In genomic region chr3:182729903-182730674, GRCh38 we compare ENCODE assay signal across 10 cellular contexts.
DNase-seq lines count a peak whose midpoint lies in the region; ATAC-seq and TF ChIP-seq lines count a peak whose summit lies in the region.
"Had no signal": no experiment of that assay in that cellular context is flagged by ENCODE, and none has a peak within 500 bp of the region (broad histone marks: within the 10 kb centered on the region; RNA-seq: fewer than 3 reads in every experiment).

No MANE protein-coding gene starts in this region.

- H3K4me1 ChIP-seq in CD8-positive, alpha-beta memory T cell (ENCODE audit: insufficient read depth, low read length): no peaks in the 10 kb centered on the region

- H3K36me3 ChIP-seq in CD8-positive, alpha-beta memory T cell (ENCODE audit: insufficient read depth, low read length): no peaks in the 10 kb centered on the region

- no peak overlapping the region for H3K27ac Mint-ChIP-seq in activated CD8-positive, alpha-beta T cell treated with anti-CD3 and anti-CD28 coated beads, Interleukin-2, amount 10 ng/mL, durations not matched to agents 7 days and 5 days
- peak overlapping the region in 1 of 8 donors; percentile 34 for H3K27ac Mint-ChIP-seq in CD8-positive, alpha-beta memory T cell
- H3K27ac Mint-ChIP-seq: immature natural killer cell had no signal

- peaks cover 6% of the 10 kb centered on the region for H3K27me3 Mint-ChIP-seq in activated CD8-positive, alpha-beta T cell treated with anti-CD3 and anti-CD28 coated beads, Interleukin-2, amount 10 ng/mL, durations not matched to agents 7 days and 5 days (ENCODE audit: low read depth)
- H3K27me3 Mint-ChIP-seq in CD8-positive, alpha-beta memory T cell: peaks cover 14 to 38% of the 10 kb centered on the region in 2 donors

- in situ Hi-C loops in GM13977 (cut with MboI; ENCODE audit: low pct_unique_long_range_greater_than_20kb, low sequenced_read_pairs, unreplicated experiment): no loop called here

- no peaks in the 10 kb centered on the region for H3K9me3 ChIP-seq in CD8-positive, alpha-beta memory T cell (ENCODE audit: low read length)

- CTCF ChIA-PET in activated CD8-positive, alpha-beta T cell treated with anti-CD3 and anti-CD28 coated beads, Interleukin-2, amount 10 ng/mL, durations not matched to agents 7 days and 5 days (lab: Charles Lee): no interaction called here
- CTCF ChIA-PET in CD8-positive, alpha-beta memory T cell (lab: Charles Lee): interaction anchor here (1.3 kb wide), 1 partner anchor 16 kb away, joined by 4 read pairs; no protein-coding TSS in a partner anchor

- H3K4me3 ChIP-seq in CD8-positive, alpha-beta memory T cell (ENCODE audit: low read length): no peak overlapping the region

- H3K4me3 Mint-ChIP-seq in activated CD8-positive, alpha-beta T cell treated with anti-CD3 and anti-CD28 coated beads, Interleukin-2, amount 10 ng/mL, durations not matched to agents 7 days and 5 days: no peak overlapping the region
- no peak overlapping the region for H3K4me3 Mint-ChIP-seq in CD8-positive, alpha-beta memory T cell
- H3K4me3 Mint-ChIP-seq: immature natural killer cell had no signal

- no peaks in the 10 kb centered on the region for H3K27me3 ChIP-seq in CD8-positive, alpha-beta memory T cell (ENCODE audit: insufficient read depth, low read length, poor library complexity, severe bottlenecking)

- POLR2A ChIA-PET in activated CD8-positive, alpha-beta T cell treated with anti-CD3 and anti-CD28 coated beads, Interleukin-2, amount 10 ng/mL, durations not matched to agents 7 days and 5 days (lab: Charles Lee): no interaction called here
- POLR2A ChIA-PET in CD8-positive, alpha-beta memory T cell (lab: Charles Lee): no interaction called here

- peak; percentile 61 for ATAC-seq in GM19463 (IDR thresholded peaks at IDR 0.05; ENCODE audit: unreplicated experiment)
- peak; percentile 72 for ATAC-seq in HG03097 (IDR thresholded peaks at IDR 0.05; ENCODE audit: low FRiP score, unreplicated experiment)
- ATAC-seq in activated CD8-positive, alpha-beta T cell treated with anti-CD3 and anti-CD28 coated beads, Interleukin-2, amount 10 ng/mL, durations not matched to agents 7 days and 5 days: no peak

- no peak for TF ChIP-seq CTCF in GM13977 (IDR thresholded peaks at IDR 0.05; ENCODE audit: extremely low read depth, insufficient read depth, missing control alignments)

- H3K27ac ChIP-seq in CD8-positive, alpha-beta memory T cell (ENCODE audit: low read depth, low read length): no peak overlapping the region

- peaks cover 11% of the 10 kb centered on the region for H3K4me1 Mint-ChIP-seq in activated CD8-positive, alpha-beta T cell treated with anti-CD3 and anti-CD28 coated beads, Interleukin-2, amount 10 ng/mL, durations not matched to agents 7 days and 5 days (ENCODE audit: low read depth)
- peaks cover 0 to 6% (median 0%) of the 10 kb centered on the region in 3 donors for H3K4me1 Mint-ChIP-seq in CD8-positive, alpha-beta memory T cell
- H3K4me1 Mint-ChIP-seq: immature natural killer cell had no signal

- H3K36me3 Mint-ChIP-seq in activated CD8-positive, alpha-beta T cell treated with anti-CD3 and anti-CD28 coated beads, Interleukin-2, amount 10 ng/mL, durations not matched to agents 7 days and 5 days (ENCODE audit: low read depth): no peaks in the 10 kb centered on the region
- H3K36me3 Mint-ChIP-seq in CD8-positive, alpha-beta memory T cell: peaks cover 0 to 2% (median 0%) of the 10 kb centered on the region in 3 donors
- H3K36me3 Mint-ChIP-seq: immature natural killer cell had no signal

- DNase-seq in GM13977 (ENCODE audit: low spot score) (peak; percentile 67), HuH-7.5 (ENCODE audit: low spot score) (no peak), NCI-H1694 (lab: John Stamatoyannopoulos, UW) (no peak)
- peak; percentile 17 for DNase-seq in activated CD8-positive, alpha-beta T cell treated with anti-CD3 and anti-CD28 coated beads, Interleukin-2, amount 10 ng/mL, durations not matched to agents 7 days and 5 days
- no peak for DNase-seq in CD8-positive, alpha-beta memory T cell
- DNase-seq in stimulated activated CD4-positive, alpha-beta T cell treated with anti-CD3 and anti-CD28 coated beads, Interleukin-2, amount 100 ng/mL, for 24 hours: no peak
- DNase-seq: cortex of kidney, immature natural killer cell had no signal

- no peaks in the 10 kb centered on the region for H3K9me3 Mint-ChIP-seq in activated CD8-positive, alpha-beta T cell treated with anti-CD3 and anti-CD28 coated beads, Interleukin-2, amount 10 ng/mL, durations not matched to agents 7 days and 5 days (ENCODE audit: insufficient read depth)
- H3K9me3 Mint-ChIP-seq in CD8-positive, alpha-beta memory T cell: no peaks in the 10 kb centered on the region
- H3K9me3 Mint-ChIP-seq: immature natural killer cell had no signal

Comparison
In these comparisons a context has a peak if more than half of its experiments do, and no peak if none do; other contexts are left out.
1. DNase-seq: peak in GM13977 (single experiment) and activated CD8-positive, alpha-beta T cell treated with anti-CD3 and anti-CD28 coated beads, Interleukin-2, amount 10 ng/mL, durations not matched to agents 7 days and 5 days (single experiment); none in CD8-positive, alpha-beta memory T cell (0 of 5), HuH-7.5 (single experiment), NCI-H1694 (single experiment) and stimulated activated CD4-positive, alpha-beta T cell treated with anti-CD3 and anti-CD28 coated beads, Interleukin-2, amount 100 ng/mL, for 24 hours (0 of 2).